ENCODE assay signal across 1 cellular context in genomic region chr1:53135735-53136114, GRCh38.
TF ChIP-seq lines count a peak whose summit lies in the region.

No MANE protein-coding gene starts in this region.

TF ChIP-seq in GM23338, 12 proteins besides CTCF, POLR2A, EP300 and RAD21 (continued from another document):
- TF ChIP-seq, protein P1, sequence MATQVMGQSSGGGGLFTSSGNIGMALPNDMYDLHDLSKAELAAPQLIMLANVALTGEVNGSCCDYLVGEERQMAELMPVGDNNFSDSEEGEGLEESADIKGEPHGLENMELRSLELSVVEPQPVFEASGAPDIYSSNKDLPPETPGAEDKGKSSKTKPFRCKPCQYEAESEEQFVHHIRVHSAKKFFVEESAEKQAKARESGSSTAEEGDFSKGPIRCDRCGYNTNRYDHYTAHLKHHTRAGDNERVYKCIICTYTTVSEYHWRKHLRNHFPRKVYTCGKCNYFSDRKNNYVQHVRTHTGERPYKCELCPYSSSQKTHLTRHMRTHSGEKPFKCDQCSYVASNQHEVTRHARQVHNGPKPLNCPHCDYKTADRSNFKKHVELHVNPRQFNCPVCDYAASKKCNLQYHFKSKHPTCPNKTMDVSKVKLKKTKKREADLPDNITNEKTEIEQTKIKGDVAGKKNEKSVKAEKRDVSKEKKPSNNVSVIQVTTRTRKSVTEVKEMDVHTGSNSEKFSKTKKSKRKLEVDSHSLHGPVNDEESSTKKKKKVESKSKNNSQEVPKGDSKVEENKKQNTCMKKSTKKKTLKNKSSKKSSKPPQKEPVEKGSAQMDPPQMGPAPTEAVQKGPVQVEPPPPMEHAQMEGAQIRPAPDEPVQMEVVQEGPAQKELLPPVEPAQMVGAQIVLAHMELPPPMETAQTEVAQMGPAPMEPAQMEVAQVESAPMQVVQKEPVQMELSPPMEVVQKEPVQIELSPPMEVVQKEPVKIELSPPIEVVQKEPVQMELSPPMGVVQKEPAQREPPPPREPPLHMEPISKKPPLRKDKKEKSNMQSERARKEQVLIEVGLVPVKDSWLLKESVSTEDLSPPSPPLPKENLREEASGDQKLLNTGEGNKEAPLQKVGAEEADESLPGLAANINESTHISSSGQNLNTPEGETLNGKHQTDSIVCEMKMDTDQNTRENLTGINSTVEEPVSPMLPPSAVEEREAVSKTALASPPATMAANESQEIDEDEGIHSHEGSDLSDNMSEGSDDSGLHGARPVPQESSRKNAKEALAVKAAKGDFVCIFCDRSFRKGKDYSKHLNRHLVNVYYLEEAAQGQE (IDR thresholded peaks at IDR 0.05; ENCODE audit: unreplicated experiment): no peak
- TF ChIP-seq POLR2AphosphoS5 (IDR thresholded peaks at IDR 0.05; ENCODE audit: low read depth) (no peak), NANOG (IDR thresholded peaks at IDR 0.05; ENCODE audit: borderline replicate concordance) (no peak), ZNF114 (CRISPR knock-in tag; IDR thresholded peaks at IDR 0.05) (no peak), EZH2phosphoT487 (IDR thresholded peaks at IDR 0.05; ENCODE audit: unreplicated experiment) (no peak)
